1 cellular context compared by ENCODE assay signal in the genomic region with DNA sequence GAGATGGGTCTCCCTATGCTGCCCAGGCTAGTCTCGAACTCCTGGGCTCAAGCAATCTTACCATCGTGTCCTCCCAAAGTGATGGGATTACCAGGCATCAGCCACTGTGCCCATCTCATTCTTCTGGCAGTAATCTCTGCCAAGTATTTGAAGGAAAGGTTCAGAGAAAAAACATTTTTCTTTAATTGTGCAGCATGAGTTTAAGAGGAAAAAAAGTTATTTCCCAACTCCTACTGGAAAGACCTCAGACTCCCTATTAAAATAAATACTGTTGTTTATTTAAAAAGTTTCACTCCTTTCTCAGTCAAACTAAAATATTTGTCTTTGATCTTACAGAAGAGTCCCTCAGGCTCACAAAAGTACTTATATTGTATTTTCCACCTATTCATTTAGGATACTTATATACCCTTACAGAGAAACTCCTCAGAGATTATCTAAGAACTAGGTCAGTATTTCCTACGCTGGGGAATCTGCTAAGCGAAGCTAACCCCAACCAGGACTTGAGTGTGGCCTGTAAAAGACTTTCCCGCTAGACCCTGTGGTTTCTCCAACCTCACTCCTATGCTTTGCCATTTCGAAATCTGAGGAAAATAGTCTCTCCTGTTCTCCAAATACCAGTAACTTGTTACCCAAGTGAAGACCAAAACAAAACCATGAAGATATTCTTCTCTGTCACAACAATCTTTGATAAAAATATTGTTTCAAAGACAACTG.
TF ChIP-seq lines count a peak whose summit lies in the region.

No MANE protein-coding gene starts in this region.

TF ChIP-seq in HepG2, 621 proteins besides CTCF, POLR2A, EP300 and RAD21:
- TF ChIP-seq CEBPG (CRISPR knock-in tag; IDR thresholded peaks at IDR 0.05) (peak; percentile 10; the same call in 1 of the 2 replicates), POGZ (CRISPR knock-in tag; IDR thresholded peaks at IDR 0.05) (0 out of 2 replicates have a peak, but pooled peaks have one; percentile 1), ZNF251 (CRISPR knock-in tag; IDR thresholded peaks at IDR 0.05) (no peak), GATAD2A (CRISPR knock-in tag; IDR thresholded peaks at IDR 0.05) (0 out of 2 replicates have a peak, but pooled peaks have one; percentile 20)
- TF ChIP-seq, protein P1, sequence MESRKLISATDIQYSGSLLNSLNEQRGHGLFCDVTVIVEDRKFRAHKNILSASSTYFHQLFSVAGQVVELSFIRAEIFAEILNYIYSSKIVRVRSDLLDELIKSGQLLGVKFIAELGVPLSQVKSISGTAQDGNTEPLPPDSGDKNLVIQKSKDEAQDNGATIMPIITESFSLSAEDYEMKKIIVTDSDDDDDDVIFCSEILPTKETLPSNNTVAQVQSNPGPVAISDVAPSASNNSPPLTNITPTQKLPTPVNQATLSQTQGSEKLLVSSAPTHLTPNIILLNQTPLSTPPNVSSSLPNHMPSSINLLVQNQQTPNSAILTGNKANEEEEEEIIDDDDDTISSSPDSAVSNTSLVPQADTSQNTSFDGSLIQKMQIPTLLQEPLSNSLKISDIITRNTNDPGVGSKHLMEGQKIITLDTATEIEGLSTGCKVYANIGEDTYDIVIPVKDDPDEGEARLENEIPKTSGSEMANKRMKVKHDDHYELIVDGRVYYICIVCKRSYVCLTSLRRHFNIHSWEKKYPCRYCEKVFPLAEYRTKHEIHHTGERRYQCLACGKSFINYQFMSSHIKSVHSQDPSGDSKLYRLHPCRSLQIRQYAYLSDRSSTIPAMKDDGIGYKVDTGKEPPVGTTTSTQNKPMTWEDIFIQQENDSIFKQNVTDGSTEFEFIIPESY (CRISPR knock-in tag; IDR thresholded peaks at IDR 0.05) = peak; percentile 82
